ENCODE assay signal across 8 cellular contexts in genomic region chr19:29941828-29942403, GRCh38. TPM values are rescaled to one million over a fixed set of nuclear protein-coding genes. Genes with fewer than 3 reads are reported as not detected.
DNase-seq lines count a peak whose midpoint lies in the region; ATAC-seq lines count a peak whose summit lies in the region.

A gene with protein sequence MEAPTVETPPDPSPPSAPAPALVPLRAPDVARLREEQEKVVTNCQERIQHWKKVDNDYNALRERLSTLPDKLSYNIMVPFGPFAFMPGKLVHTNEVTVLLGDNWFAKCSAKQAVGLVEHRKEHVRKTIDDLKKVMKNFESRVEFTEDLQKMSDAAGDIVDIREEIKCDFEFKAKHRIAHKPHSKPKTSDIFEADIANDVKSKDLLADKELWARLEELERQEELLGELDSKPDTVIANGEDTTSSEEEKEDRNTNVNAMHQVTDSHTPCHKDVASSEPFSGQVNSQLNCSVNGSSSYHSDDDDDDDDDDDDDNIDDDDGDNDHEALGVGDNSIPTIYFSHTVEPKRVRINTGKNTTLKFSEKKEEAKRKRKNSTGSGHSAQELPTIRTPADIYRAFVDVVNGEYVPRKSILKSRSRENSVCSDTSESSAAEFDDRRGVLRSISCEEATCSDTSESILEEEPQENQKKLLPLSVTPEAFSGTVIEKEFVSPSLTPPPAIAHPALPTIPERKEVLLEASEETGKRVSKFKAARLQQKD (plus strand): TSS chr19:29942239. CDS start chr19:29942548, 309 bp downstream.

- H3K4ac ChIP-seq in mesendoderm (ENCODE audit: low read depth, low read length): peak within 1 kb of the TSS; percentile 78

- H3K23ac ChIP-seq in mesendoderm (ENCODE audit: low read length): no peak within 1 kb of the TSS

- POLR2A ChIA-PET in CD4-positive, alpha-beta memory T cell (lab: Charles Lee; ENCODE audit: partially characterized antibody): interaction anchor here (0.7 to 2.8 kb wide), 12 partner anchors 13 to 336 kb away, joined by 3 to 20 read pairs (median 3); partner anchors contain the start of genes C19orf12, PLEKHF1 and POP4

- intact Hi-C loops in CD4-positive, alpha-beta memory T cell (cut with micrococcal nuclease): loop anchor here (1.0 to 5.0 kb wide), 4 partner anchors 97 to 730 kb away; partner anchors contain the start of genes CCNE1, POP4 and UQCRFS1

- peak within 1 kb of the TSS; percentile 91 for H3K18ac ChIP-seq in mesendoderm (ENCODE audit: low read length)

- peak within 1 kb of the TSS; percentile 78 for H3K9ac ChIP-seq in mesendoderm (ENCODE audit: low read length)

- H2BK120ac ChIP-seq in mesendoderm (ENCODE audit: low read depth, low read length): no peak within 1 kb of the TSS

- H3K27me3 ChIP-seq in CD4-positive, alpha-beta memory T cell (ENCODE audit: insufficient read depth, low read length): no peaks in the 10 kb centered on the region
- no peaks in the 10 kb centered on the region for H3K27me3 ChIP-seq in mesendoderm (ENCODE audit: insufficient read depth, low read length, poor library complexity)

- H3K79me2 ChIP-seq in mesendoderm (ENCODE audit: control insufficient read depth, insufficient read depth, low read length): peaks cover 31% of the 10 kb centered on the region

- peak within 1 kb of the TSS; percentile 95 to 99 (median 96) for H3K4me3 Mint-ChIP-seq in CD4-positive, alpha-beta memory T cell
- H3K4me3 Mint-ChIP-seq in effector memory CD8-positive, alpha-beta T cell: peak within 1 kb of the TSS; percentile 87 to 94

- DNase-seq in CD4-positive, alpha-beta memory T cell: peak; percentile 88 to 95 (median 91)
- peak; percentile 70 for DNase-seq in HPDE6-E6E7 (ENCODE audit: extremely low spot score)
- DNase-seq in NK-92 (lab: John Stamatoyannopoulos, UW; ENCODE audit: unreplicated experiment): peak; percentile 39
- DNase-seq in activated CD8-positive, alpha-beta memory T cell treated with anti-CD3 and anti-CD28 coated beads for 24 hours: peak; percentile 99
- peak; percentile 93 to 97 (median 96) for DNase-seq in effector memory CD8-positive, alpha-beta T cell
- DNase-seq in mesendoderm: peak; percentile 90
- DNase-seq in stimulated activated CD8-positive, alpha-beta memory T cell treated with anti-CD3 and anti-CD28 coated beads, Interleukin-12 subunit alpha, Interleukin-12 subunit beta, amount 100 ng/mL, for 24 hours (ENCODE audit: extremely low read depth): peak; percentile 83

- peak within 1 kb of the TSS; percentile 78 to 98 (median 95) for H3K27ac Mint-ChIP-seq in CD4-positive, alpha-beta memory T cell
- peak within 1 kb of the TSS; percentile 89 to 91 for H3K27ac Mint-ChIP-seq in effector memory CD8-positive, alpha-beta T cell

- peaks cover 50% of the 10 kb centered on the region for H3K4me1 ChIP-seq in CD4-positive, alpha-beta memory T cell (ENCODE audit: insufficient read depth, low read length)
- H3K4me1 ChIP-seq in mesendoderm (ENCODE audit: control insufficient read depth, low read depth, low read length): no peaks in the 10 kb centered on the region

- H3K79me1 ChIP-seq in mesendoderm (ENCODE audit: low read length): peaks cover 2% of the 10 kb centered on the region

- peaks cover 0 to 6% of the 10 kb centered on the region in 2 donors for H3K27me3 Mint-ChIP-seq in CD4-positive, alpha-beta memory T cell
- peaks cover 0 to 10% of the 10 kb centered on the region in 2 donors for H3K27me3 Mint-ChIP-seq in effector memory CD8-positive, alpha-beta T cell

- H4K8ac ChIP-seq in mesendoderm (ENCODE audit: low read depth, low read length): no peak within 1 kb of the TSS

- H3K4me2 ChIP-seq in mesendoderm (ENCODE audit: low read length): peak within 1 kb of the TSS; percentile 73

- H2AK5ac ChIP-seq in mesendoderm (ENCODE audit: low read length): no peak within 1 kb of the TSS

- no peak within 1 kb of the TSS for H4K5ac ChIP-seq in mesendoderm (ENCODE audit: low read length)

- H2BK15ac ChIP-seq in mesendoderm (replicated peaks; ENCODE audit: low read depth): no peak within 1 kb of the TSS

- ATAC-seq in GM19463 (IDR thresholded peaks at IDR 0.05; ENCODE audit: unreplicated experiment): peak; percentile 80
- peak; percentile 86 for ATAC-seq in effector memory CD8-positive, alpha-beta T cell (replicated peaks)

- H3K36me3 ChIP-seq in CD4-positive, alpha-beta memory T cell (ENCODE audit: insufficient read depth, low read length): no peaks in the 10 kb centered on the region
- no peaks in the 10 kb centered on the region for H3K36me3 ChIP-seq in mesendoderm (ENCODE audit: control insufficient read depth, insufficient read depth, low read length)

- no peaks in the 10 kb centered on the region for H3K9me3 ChIP-seq in CD4-positive, alpha-beta memory T cell (ENCODE audit: control insufficient read depth in 1 of 2, low read length in 2 of 2)

- peak within 1 kb of the TSS; percentile 93 for H3K56ac ChIP-seq in mesendoderm (ENCODE audit: low read length)

- H3K4me3 ChIP-seq in CD4-positive, alpha-beta memory T cell (ENCODE audit: low read length in 2 of 2): peak within 1 kb of the TSS; percentile 88 to 93
- H3K4me3 ChIP-seq in mesendoderm (ENCODE audit: low read length): peak within 1 kb of the TSS; percentile 61

- H3K9me3 Mint-ChIP-seq in CD4-positive, alpha-beta memory T cell: peaks cover 0 to 5% (median 3%) of the 10 kb centered on the region in 8 donors
- H3K9me3 Mint-ChIP-seq in effector memory CD8-positive, alpha-beta T cell: peaks cover 0 to 4% of the 10 kb centered on the region in 2 donors

- peaks cover 28 to 48% (median 39%) of the 10 kb centered on the region in 4 donors for H3K4me1 Mint-ChIP-seq in CD4-positive, alpha-beta memory T cell
- peaks cover 26 to 39% of the 10 kb centered on the region in 2 donors for H3K4me1 Mint-ChIP-seq in effector memory CD8-positive, alpha-beta T cell (ENCODE audit: low read depth in 2 of 2)

- CTCF ChIA-PET in CD4-positive, alpha-beta memory T cell (lab: Charles Lee; ENCODE audit: partially characterized antibody): interaction anchor here (0.9 to 1.6 kb wide), 6 partner anchors 22 to 332 kb away, joined by 3 to 7 read pairs (median 3); no protein-coding TSS in a partner anchor

- H3K27ac ChIP-seq in CD4-positive, alpha-beta memory T cell (ENCODE audit: low read depth, low read length): peak within 1 kb of the TSS; percentile 78
- peak within 1 kb of the TSS; percentile 35 for H3K27ac ChIP-seq in mesendoderm (ENCODE audit: low read depth, low read length)

- WGBS in mesendoderm (ENCODE audit: extremely low coverage, insufficient coverage, low lambda C conversion rate): no CpG with 5 or more reads among the region's 59 CpGs

- H3K36me3 Mint-ChIP-seq in CD4-positive, alpha-beta memory T cell: peaks cover 3 to 7% of the 10 kb centered on the region in 2 donors
- peaks cover 12% of the 10 kb centered on the region for H3K36me3 Mint-ChIP-seq in effector memory CD8-positive, alpha-beta T cell (ENCODE audit: insufficient read depth)

- no peak within 1 kb of the TSS for H2BK5ac ChIP-seq in mesendoderm (ENCODE audit: low read length)

RNA-seq across cellular contexts. Expression of the gene that starts here (rescaled TPM):
- total RNA-seq in CD4-positive, alpha-beta memory T cell: 10 to 100 TPM; 91.7 to 95.0 TPM
- polyA plus RNA-seq in CD4-positive, alpha-beta memory T cell: 10 to 100 TPM; 16.6 to 37.7 TPM
- 50.9 TPM for polyA plus RNA-seq in mesendoderm (2013, experiment 1 of 2)
- polyA plus RNA-seq in mesendoderm (2013, experiment 2 of 2): 50.8 TPM

Comparison
In these comparisons a context has a peak if more than half of its experiments do, and no peak if none do; other contexts are left out.
1. Peak in every context shown above with its lines: DNase-seq, ATAC-seq, H3K4me3 ChIP-seq and H3K27ac ChIP-seq.
2. DNase-seq: peak in every context shown above with its lines; median percentile 99 in activated CD8-positive, alpha-beta memory T cell treated with anti-CD3 and anti-CD28 coated beads for 24 hours; 96 in effector memory CD8-positive, alpha-beta T cell; 91 in CD4-positive, alpha-beta memory T cell; 90 in mesendoderm; 83 in stimulated activated CD8-positive, alpha-beta memory T cell treated with anti-CD3 and anti-CD28 coated beads, Interleukin-12 subunit alpha, Interleukin-12 subunit beta, amount 100 ng/mL, for 24 hours; 70 in HPDE6-E6E7; 39 in NK-92.